ENCODE assay signal across 1 cellular context in the genomic region with DNA sequence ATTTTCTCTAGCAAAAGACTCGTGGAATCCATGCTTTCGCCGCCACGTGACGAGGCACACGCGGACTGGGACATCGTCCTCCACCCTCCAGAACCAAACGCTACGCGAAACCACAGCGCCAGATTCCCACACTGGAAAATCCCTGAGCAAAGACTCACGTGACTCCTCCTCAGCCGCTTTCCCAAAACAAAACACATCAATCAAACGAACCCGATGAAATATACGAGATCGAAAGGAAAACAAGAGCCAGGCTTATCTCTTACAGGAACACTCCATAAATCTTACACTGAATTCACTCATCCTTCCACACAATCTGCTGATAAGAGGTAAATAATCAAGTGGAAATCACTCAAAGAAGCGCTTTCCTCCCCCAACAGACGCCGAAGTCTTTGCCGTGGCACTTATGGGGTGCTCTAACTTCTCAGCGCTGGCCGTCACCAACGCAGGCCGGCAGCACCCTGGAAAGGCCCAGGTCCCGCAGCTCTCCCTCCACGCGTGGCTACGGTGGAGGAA.
TF ChIP-seq lines count a peak whose summit lies in the region.

No MANE protein-coding gene starts in this region.

TF ChIP-seq in WTC11, 78 proteins besides CTCF, POLR2A, EP300 and RAD21 (continued from another document):
- TF ChIP-seq, protein P1, sequence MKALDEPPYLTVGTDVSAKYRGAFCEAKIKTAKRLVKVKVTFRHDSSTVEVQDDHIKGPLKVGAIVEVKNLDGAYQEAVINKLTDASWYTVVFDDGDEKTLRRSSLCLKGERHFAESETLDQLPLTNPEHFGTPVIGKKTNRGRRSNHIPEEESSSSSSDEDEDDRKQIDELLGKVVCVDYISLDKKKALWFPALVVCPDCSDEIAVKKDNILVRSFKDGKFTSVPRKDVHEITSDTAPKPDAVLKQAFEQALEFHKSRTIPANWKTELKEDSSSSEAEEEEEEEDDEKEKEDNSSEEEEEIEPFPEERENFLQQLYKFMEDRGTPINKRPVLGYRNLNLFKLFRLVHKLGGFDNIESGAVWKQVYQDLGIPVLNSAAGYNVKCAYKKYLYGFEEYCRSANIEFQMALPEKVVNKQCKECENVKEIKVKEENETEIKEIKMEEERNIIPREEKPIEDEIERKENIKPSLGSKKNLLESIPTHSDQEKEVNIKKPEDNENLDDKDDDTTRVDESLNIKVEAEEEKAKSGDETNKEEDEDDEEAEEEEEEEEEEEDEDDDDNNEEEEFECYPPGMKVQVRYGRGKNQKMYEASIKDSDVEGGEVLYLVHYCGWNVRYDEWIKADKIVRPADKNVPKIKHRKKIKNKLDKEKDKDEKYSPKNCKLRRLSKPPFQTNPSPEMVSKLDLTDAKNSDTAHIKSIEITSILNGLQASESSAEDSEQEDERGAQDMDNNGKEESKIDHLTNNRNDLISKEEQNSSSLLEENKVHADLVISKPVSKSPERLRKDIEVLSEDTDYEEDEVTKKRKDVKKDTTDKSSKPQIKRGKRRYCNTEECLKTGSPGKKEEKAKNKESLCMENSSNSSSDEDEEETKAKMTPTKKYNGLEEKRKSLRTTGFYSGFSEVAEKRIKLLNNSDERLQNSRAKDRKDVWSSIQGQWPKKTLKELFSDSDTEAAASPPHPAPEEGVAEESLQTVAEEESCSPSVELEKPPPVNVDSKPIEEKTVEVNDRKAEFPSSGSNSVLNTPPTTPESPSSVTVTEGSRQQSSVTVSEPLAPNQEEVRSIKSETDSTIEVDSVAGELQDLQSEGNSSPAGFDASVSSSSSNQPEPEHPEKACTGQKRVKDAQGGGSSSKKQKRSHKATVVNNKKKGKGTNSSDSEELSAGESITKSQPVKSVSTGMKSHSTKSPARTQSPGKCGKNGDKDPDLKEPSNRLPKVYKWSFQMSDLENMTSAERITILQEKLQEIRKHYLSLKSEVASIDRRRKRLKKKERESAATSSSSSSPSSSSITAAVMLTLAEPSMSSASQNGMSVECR (CRISPR knock-in tag; IDR thresholded peaks at IDR 0.05; ENCODE audit: borderline replicate concordance): no peak
- TF ChIP-seq FOXP1 (CRISPR knock-in tag; IDR thresholded peaks at IDR 0.05; ENCODE audit: borderline replicate concordance) (no peak), CBFB (CRISPR knock-in tag; IDR thresholded peaks at IDR 0.05; ENCODE audit: low read depth) (no peak), TCF7 (CRISPR knock-in tag; IDR thresholded peaks at IDR 0.05; ENCODE audit: low read depth) (no peak), JUN (CRISPR knock-in tag; IDR thresholded peaks at IDR 0.05) (no peak), SMAD4 (CRISPR knock-in tag; IDR thresholded peaks at IDR 0.05) (no peak), NFYB (CRISPR knock-in tag; conservative IDR thresholded peaks at IDR 0.05; ENCODE audit: low read depth) (no peak), ZNF416 (CRISPR knock-in tag; IDR thresholded peaks at IDR 0.05) (no peak), PRRX2 (CRISPR knock-in tag; IDR thresholded peaks at IDR 0.05) (no peak)
- TF ChIP-seq, protein P2, sequence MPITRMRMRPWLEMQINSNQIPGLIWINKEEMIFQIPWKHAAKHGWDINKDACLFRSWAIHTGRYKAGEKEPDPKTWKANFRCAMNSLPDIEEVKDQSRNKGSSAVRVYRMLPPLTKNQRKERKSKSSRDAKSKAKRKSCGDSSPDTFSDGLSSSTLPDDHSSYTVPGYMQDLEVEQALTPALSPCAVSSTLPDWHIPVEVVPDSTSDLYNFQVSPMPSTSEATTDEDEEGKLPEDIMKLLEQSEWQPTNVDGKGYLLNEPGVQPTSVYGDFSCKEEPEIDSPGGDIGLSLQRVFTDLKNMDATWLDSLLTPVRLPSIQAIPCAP (CRISPR knock-in tag; IDR thresholded peaks at IDR 0.05): no peak
TF ChIP-seq in WTC11: peak in this region for 0.
